24 cellular contexts compared by ENCODE assay signal in genomic region chr11:67230406-67230805, GRCh38. TPM values are rescaled to one million over a fixed set of nuclear protein-coding genes. Genes with fewer than 3 reads are reported as not detected.
DNase-seq lines count a peak whose midpoint lies in the region; ATAC-seq and TF ChIP-seq lines count a peak whose summit lies in the region.
"Had no signal": no experiment of that assay in that cellular context is flagged by ENCODE, and none has a peak within 500 bp of the region (broad histone marks: within the 10 kb centered on the region; RNA-seq: fewer than 3 reads in every experiment).

No MANE protein-coding gene starts in this region.

- peak overlapping the region; percentile 70 for H3K27ac Mint-ChIP-seq in activated CD4-positive, alpha-beta T cell treated with anti-CD3 and anti-CD28 coated beads, Interleukin-2, amount 10 ng/mL, durations not matched to agents 24 days and 14 days
- H3K27ac Mint-ChIP-seq in activated CD4-positive, alpha-beta memory T cell treated with anti-CD3 and anti-CD28 coated beads, Interleukin-2, amount 10 ng/mL, durations not matched to agents 7 days and 5 days, result peak overlapping the region; percentile 54

- H2BK20ac ChIP-seq in IMR-90 (ENCODE audit: low read depth, low read length), result no peak overlapping the region

- H2AFZ ChIP-seq in IMR-90 (replicated peaks; ENCODE audit: low read length, poor library complexity), result no peak overlapping the region

- no peak overlapping the region for H2AK5ac ChIP-seq in IMR-90 (ENCODE audit: low read depth, low read length)

- no peak for TF ChIP-seq POLR2A in IMR-90 (IDR thresholded peaks at IDR 0.05; ENCODE audit: low read depth, low read length)

- dilution Hi-C loops in IMR-90 (cut with HindIII; ENCODE audit: low sequenced_read_pairs, unreplicated experiment), result no loop called here

- no peaks in the 10 kb centered on the region; the same call in 1 of the 2 replicates for H4K20me1 ChIP-seq in IMR-90 (ENCODE audit: insufficient read depth, low read length)

- no TSS peak for BruUV-seq in IMR-90 (replicated peaks; lab: Mats Ljungman, UMichigan)

- no peaks in the 10 kb centered on the region for H3K27me3 Mint-ChIP-seq in activated CD4-positive, alpha-beta T cell treated with anti-CD3 and anti-CD28 coated beads, Interleukin-2, amount 10 ng/mL, durations not matched to agents 24 days and 14 days
- no peaks in the 10 kb centered on the region for H3K27me3 Mint-ChIP-seq in activated CD4-positive, alpha-beta memory T cell treated with anti-CD3 and anti-CD28 coated beads, Interleukin-2, amount 10 ng/mL, durations not matched to agents 7 days and 5 days

- TF ChIP-seq RAD21 in IMR-90 (IDR thresholded peaks at IDR 0.05; ENCODE audit: low read length), result no peak

- H3K18ac ChIP-seq in IMR-90 (ENCODE audit: low read depth, low read length), result no peak overlapping the region

- no peak overlapping the region for H3K27ac ChIP-seq in IMR-90 (ENCODE audit: insufficient read depth, low read length)
- H3K27ac ChIP-seq: BLaER1, colonic mucosa, esophagus squamous epithelium, gastroesophageal sphincter, thoracic aorta, uterus had no signal

- H3K4me2 ChIP-seq in IMR-90 (ENCODE audit: low read depth, low read length), result no peak overlapping the region
- H3K4me2 ChIP-seq: BLaER1 had no signal

- H4K91ac ChIP-seq in IMR-90 (ENCODE audit: insufficient read depth, low read depth, low read length), result no peak overlapping the region

- H2BK120ac ChIP-seq in IMR-90 (ENCODE audit: low read depth, low read length), result no peak overlapping the region

- H4K5ac ChIP-seq in IMR-90 (ENCODE audit: low read depth, low read length), result no peak overlapping the region

- H2AK9ac ChIP-seq in IMR-90 (replicated peaks; ENCODE audit: low read depth, low read length, poor library complexity), result no peak overlapping the region

- in situ Hi-C loops in IMR-90 (cut with MboI; ENCODE audit: low sequenced_read_pairs), result no loop called here

- H3K4me3 Mint-ChIP-seq in activated CD4-positive, alpha-beta T cell treated with anti-CD3 and anti-CD28 coated beads, Interleukin-2, amount 10 ng/mL, durations not matched to agents 24 days and 14 days, result no peak overlapping the region
- no peak overlapping the region for H3K4me3 Mint-ChIP-seq in activated CD4-positive, alpha-beta memory T cell treated with anti-CD3 and anti-CD28 coated beads, Interleukin-2, amount 10 ng/mL, durations not matched to agents 7 days and 5 days
- H3K4me3 Mint-ChIP-seq: activated T-cell treated with anti-CD3 and anti-CD28 coated beads, Interleukin-2, amount 50 U/mL, for 4 hours had no signal

- no peak overlapping the region for H3K9ac ChIP-seq in IMR-90 (ENCODE audit: low read depth, low read length)
- H3K9ac ChIP-seq: BLaER1 had no signal

- no peak overlapping the region for H2BK5ac ChIP-seq in IMR-90 (ENCODE audit: low read depth, low read length, poor library complexity, severe bottlenecking)

- no peak for DNase-seq in activated CD4-positive, alpha-beta T cell treated with anti-CD3 and anti-CD28 coated beads, Interleukin-2, amount 10 ng/mL, durations not matched to agents 24 days and 14 days
- DNase-seq in activated CD4-positive, alpha-beta T cell treated with anti-CD3 and anti-CD28 coated beads, Interleukin-2, amount 50 U/mL, for 1 hour, result no peak
- DNase-seq in IMR-90, result no peak
- no peak for DNase-seq in activated CD4-positive, alpha-beta memory T cell treated with anti-CD3 and anti-CD28 coated beads, Interleukin-2, amount 10 ng/mL, durations not matched to agents 7 days and 5 days
- peak; percentile 51 for DNase-seq in fibroblast of mammary gland (ENCODE audit: low read depth)
- no peak for DNase-seq in NCI-H2107 (lab: John Stamatoyannopoulos, UW)
- DNase-seq in cerebellum (ENCODE audit: low spot score), result no peak
- DNase-seq: activated CD4-positive, CD25-positive, alpha-beta regulatory T cell; activated T-cell treated with anti-CD3 and anti-CD28 coated beads, Interleukin-2, amount 50 U/mL, for 4 hours; colonic mucosa; esophagus squamous epithelium; left ventricle myocardium superior; NCI-H2081 treated with DMSO at 0.1 percent for 48 hours; NCI-H446 treated with DMSO at 0.1 percent for 48 hours; right cardiac atrium; SHP77 treated with DMSO at 0.1 percent for 48 hours; stimulated activated CD4-positive, alpha-beta T cell treated with anti-CD3 and anti-CD28 coated beads, Interleukin-12 subunit alpha, Interleukin-12 subunit beta, amount 100 ng/mL, for 4 hours; stimulated activated CD4-positive, alpha-beta T cell treated with anti-CD3 and anti-CD28 coated beads, Interleukin-4, amount 100 ng/mL, for 24 hours; stimulated activated naive CD4-positive, alpha-beta T cell; uterus had no signal

- no peak overlapping the region for H3K56ac ChIP-seq in IMR-90 (ENCODE audit: extremely low read depth, insufficient read depth, low read length)

- peaks cover 46% of the 10 kb centered on the region for H3K36me3 Mint-ChIP-seq in activated CD4-positive, alpha-beta T cell treated with anti-CD3 and anti-CD28 coated beads, Interleukin-2, amount 10 ng/mL, durations not matched to agents 24 days and 14 days (ENCODE audit: low read depth)
- peaks cover 39% of the 10 kb centered on the region for H3K36me3 Mint-ChIP-seq in activated CD4-positive, alpha-beta memory T cell treated with anti-CD3 and anti-CD28 coated beads, Interleukin-2, amount 10 ng/mL, durations not matched to agents 7 days and 5 days (ENCODE audit: low read depth)

- H3K4ac ChIP-seq in IMR-90 (ENCODE audit: low read depth, low read length), result no peak overlapping the region

- H2BK15ac ChIP-seq in IMR-90 (ENCODE audit: low read depth, low read length), result no peak overlapping the region

- CTCF ChIA-PET in IMR-90 (lab: Yijun Ruan, JAX), result interaction anchor here (0.6 kb wide), 2 partner anchors 40 to 59 kb away, joined by 4 to 6 read pairs; no protein-coding TSS in a partner anchor
- CTCF ChIA-PET in activated CD4-positive, alpha-beta memory T cell treated with anti-CD3 and anti-CD28 coated beads, Interleukin-2, amount 10 ng/mL, durations not matched to agents 7 days and 5 days (lab: Charles Lee), result interaction anchor here (0.6 kb wide), 1 partner anchor 61 kb away, joined by 4 read pairs; no protein-coding TSS in a partner anchor

- no peaks in the 10 kb centered on the region for H3K4me1 ChIP-seq in IMR-90 (ENCODE audit: control insufficient read depth, insufficient read depth, low read length)
- H3K4me1 ChIP-seq: colonic mucosa, gastroesophageal sphincter, uterus had no signal

- ATAC-seq in IMR-90 (ENCODE audit: low read depth) (no peak), GM19463 (IDR thresholded peaks at IDR 0.05; ENCODE audit: unreplicated experiment) (no peak)
- ATAC-seq: activated T-cell treated with anti-CD3 and anti-CD28 coated beads, Interleukin-2, amount 50 U/mL, for 4 hours; gastroesophageal sphincter; left ventricle myocardium superior; right cardiac atrium had no signal

- H3K14ac ChIP-seq in IMR-90 (replicated peaks; ENCODE audit: low read depth, low read length), result no peak overlapping the region

- H3K27me3 ChIP-seq in IMR-90 (ENCODE audit: control insufficient read depth, insufficient read depth, low read length), result no peaks in the 10 kb centered on the region
- H3K27me3 ChIP-seq: BLaER1, colonic mucosa, esophagus squamous epithelium, gastroesophageal sphincter, uterus had no signal

- H3K4me1 Mint-ChIP-seq in activated CD4-positive, alpha-beta T cell treated with anti-CD3 and anti-CD28 coated beads, Interleukin-2, amount 10 ng/mL, durations not matched to agents 24 days and 14 days, result peaks cover 26% of the 10 kb centered on the region
- peaks cover 24% of the 10 kb centered on the region for H3K4me1 Mint-ChIP-seq in activated CD4-positive, alpha-beta memory T cell treated with anti-CD3 and anti-CD28 coated beads, Interleukin-2, amount 10 ng/mL, durations not matched to agents 7 days and 5 days

- H3K79me1 ChIP-seq in IMR-90 (ENCODE audit: low read depth in 1 of 2, low read length in 2 of 2), result peaks cover 13 to 22% of the 10 kb centered on the region in 2 experiments

- H3K36me3 ChIP-seq in IMR-90 (ENCODE audit: control insufficient read depth, insufficient read depth, low read length), result peaks cover 38% of the 10 kb centered on the region
- H3K36me3 ChIP-seq: uterus had no signal

- POLR2A ChIA-PET in IMR-90 (lab: Charles Lee; ENCODE audit: unreplicated experiment), result no interaction called here
- POLR2A ChIA-PET in activated CD4-positive, alpha-beta memory T cell treated with anti-CD3 and anti-CD28 coated beads, Interleukin-2, amount 10 ng/mL, durations not matched to agents 7 days and 5 days (lab: Charles Lee), result interaction anchor here (1.5 kb wide), 1 partner anchor 10 kb away, joined by 9 read pairs; no protein-coding TSS in a partner anchor

- no peak for TF ChIP-seq CTCF in IMR-90 (conservative IDR thresholded peaks at IDR 0.05; ENCODE audit: low read depth, low read length)
- no peak for TF ChIP-seq CTCF in fibroblast of mammary gland (conservative IDR thresholded peaks at IDR 0.05; ENCODE audit: control insufficient read depth, insufficient read depth, low read depth, low read length)

- H3K23ac ChIP-seq in IMR-90 (ENCODE audit: low read depth, low read length), result no peak overlapping the region

- no peak overlapping the region for H4K8ac ChIP-seq in IMR-90 (ENCODE audit: low read depth in 2 of 2, low read length in 2 of 2)

- H3K9me1 ChIP-seq in IMR-90 (ENCODE audit: insufficient read depth, low read length), result peaks cover 6% of the 10 kb centered on the region; the same call in 1 of the 2 replicates

- no peak overlapping the region for H3K4me3 ChIP-seq in IMR-90 (ENCODE audit: insufficient read depth, low read depth, low read length)
- H3K4me3 ChIP-seq in fibroblast of mammary gland (ENCODE audit: control insufficient read depth, low read depth, low read length), result no peak overlapping the region
- H3K4me3 ChIP-seq: BLaER1, colonic mucosa, esophagus squamous epithelium, gastroesophageal sphincter, thoracic aorta, uterus had no signal

- H3K9me3 Mint-ChIP-seq in activated CD4-positive, alpha-beta T cell treated with anti-CD3 and anti-CD28 coated beads, Interleukin-2, amount 10 ng/mL, durations not matched to agents 24 days and 14 days, result no peaks in the 10 kb centered on the region
- H3K9me3 Mint-ChIP-seq in activated CD4-positive, alpha-beta memory T cell treated with anti-CD3 and anti-CD28 coated beads, Interleukin-2, amount 10 ng/mL, durations not matched to agents 7 days and 5 days, result no peaks in the 10 kb centered on the region
- H3K9me3 Mint-ChIP-seq: activated T-cell treated with anti-CD3 and anti-CD28 coated beads, Interleukin-2, amount 50 U/mL, for 4 hours had no signal

- intact Hi-C loops in activated CD4-positive, alpha-beta T cell treated with anti-CD3 and anti-CD28 coated beads, Interleukin-2, amount 10 ng/mL, durations not matched to agents 24 days and 14 days (cut with micrococcal nuclease), result no loop called here
- intact Hi-C loops in IMR-90 (cut with micrococcal nuclease), result loop anchor here (10.0 kb wide), 1 partner anchor 46 kb away; no protein-coding TSS in a partner anchor

- H3K9me3 ChIP-seq in IMR-90 (ENCODE audit: control insufficient read depth, insufficient read depth, low read length), result no peaks in the 10 kb centered on the region
- H3K9me3 ChIP-seq: BLaER1, colonic mucosa, esophagus squamous epithelium, gastroesophageal sphincter, thoracic aorta, uterus had no signal

- WGBS in IMR-90 (ENCODE audit: extremely low coverage in 2 of 2, insufficient read length in 1 of 2), 2 experiments, result no CpG with 5 or more reads among the region's 3 CpGs

RNA-seq across cellular contexts. Expression of gene GRK2, which starts 35.9 kb away (rescaled TPM):
- total RNA-seq in activated CD4-positive, alpha-beta T cell treated with anti-CD3 and anti-CD28 coated beads, Interleukin-2, amount 10 ng/mL, durations not matched to agents 24 days and 14 days, result 244 and 248 TPM in 2 replicates
- total RNA-seq in IMR-90 (2012; rRNA removed), result 23.9 and 26.7 TPM in 2 replicates
- 41.8 and 45.8 TPM in 2 replicates for polyA plus RNA-seq in IMR-90 (2012; rRNA removed)
- 23.5 and 42.3 TPM in 2 replicates for polyA plus RNA-seq in IMR-90 (2012; cell fraction: cytosol; rRNA removed)
- polyA plus RNA-seq in IMR-90 (2012; cell fraction: nucleus; rRNA removed; ENCODE audit: low replicate concordance), result 130 and 275 TPM in 2 replicates
- total RNA-seq in activated CD4-positive, alpha-beta memory T cell treated with anti-CD3 and anti-CD28 coated beads, Interleukin-2, amount 10 ng/mL, durations not matched to agents 7 days and 5 days, result 100 to 1,000 TPM; 333 to 338 TPM
- total RNA-seq in cerebellum, result 32.6 TPM

RNA-seq across cellular contexts. Expression of gene ANKRD13D, which starts 58.7 kb away (rescaled TPM):
- 114 and 124 TPM in 2 replicates for total RNA-seq in activated CD4-positive, alpha-beta T cell treated with anti-CD3 and anti-CD28 coated beads, Interleukin-2, amount 10 ng/mL, durations not matched to agents 24 days and 14 days
- total RNA-seq in IMR-90 (2012; rRNA removed) (7.3 and 8.1 TPM in 2 replicates), cerebellum (31.1 TPM)
- polyA plus RNA-seq in IMR-90 (2012; rRNA removed), result 38.4 and 44.0 TPM in 2 replicates
- 31.2 and 35.3 TPM in 2 replicates for polyA plus RNA-seq in IMR-90 (2012; cell fraction: cytosol; rRNA removed)
- 129 and 331 TPM in 2 replicates for polyA plus RNA-seq in IMR-90 (2012; cell fraction: nucleus; rRNA removed; ENCODE audit: low replicate concordance)
- 100 to 1,000 TPM; 157 to 163 TPM for total RNA-seq in activated CD4-positive, alpha-beta memory T cell treated with anti-CD3 and anti-CD28 coated beads, Interleukin-2, amount 10 ng/mL, durations not matched to agents 7 days and 5 days
